1 cellular context compared by ENCODE assay signal in genomic region chr4:38985363-38986065, GRCh38.
TF ChIP-seq lines count a peak whose summit lies in the region.

No MANE protein-coding gene starts in this region.

TF ChIP-seq in GM12878, 131 proteins besides CTCF, POLR2A, EP300 and RAD21 (continued from another document):
- no peak for TF ChIP-seq RELB (IDR thresholded peaks at IDR 0.05; ENCODE audit: low read depth)
- TF ChIP-seq ZNF24 (IDR thresholded peaks at IDR 0.05) = no peak
- no peak for TF ChIP-seq RFX5 (IDR thresholded peaks at IDR 0.05; ENCODE audit: low read depth, low read length)
